In the genomic region with DNA sequence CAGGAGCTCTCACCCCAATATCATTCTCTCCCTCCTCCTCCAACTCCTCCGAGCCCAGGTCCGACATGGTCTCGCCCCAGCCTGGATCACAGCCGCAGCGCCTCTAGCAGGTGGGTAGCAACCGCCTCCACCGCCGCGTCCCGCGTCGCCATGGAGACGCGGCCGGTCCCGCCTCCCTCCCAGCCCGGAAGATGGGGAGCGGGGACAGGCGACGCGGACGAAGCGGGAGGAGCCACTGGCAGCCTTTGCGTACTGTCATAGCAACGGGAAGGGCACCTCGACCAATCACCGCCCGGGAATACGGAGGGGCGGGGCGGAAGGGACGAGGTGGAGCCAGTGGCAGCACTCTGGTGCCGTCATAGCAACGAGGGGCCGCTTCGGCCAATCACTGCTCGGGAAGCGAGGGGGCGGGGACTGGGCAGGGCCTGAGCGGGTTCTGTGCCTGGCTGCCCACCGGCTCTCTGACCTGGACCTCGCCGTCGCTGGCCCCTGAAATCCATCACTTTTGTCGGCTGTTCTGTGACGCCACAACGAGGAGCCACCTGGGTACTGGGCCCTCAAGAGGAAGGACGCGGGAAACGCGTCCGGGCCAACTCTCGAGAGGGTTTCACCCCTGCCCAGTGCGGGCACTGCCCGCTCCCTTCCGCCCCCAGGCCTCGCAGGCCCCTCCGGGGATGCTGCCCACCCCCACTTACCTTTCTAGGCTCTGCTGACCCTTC, we compare ENCODE assay signal across 8 cellular contexts. TPM values are rescaled to one million over a fixed set of nuclear protein-coding genes. Genes with fewer than 3 reads are reported as not detected.
DNase-seq lines count a peak whose midpoint lies in the region; ATAC-seq and TF ChIP-seq lines count a peak whose summit lies in the region.

A gene (minus strand): TSS at position 105 of the 719 bp plus-strand sequence. CDS start 38 bp downstream, at position 67.

- TF ChIP-seq CTCF in Loucy (conservative IDR thresholded peaks at IDR 0.05; ENCODE audit: low read length) (no peak), RWPE2 (IDR thresholded peaks at IDR 0.05; ENCODE audit: poor library complexity, severe bottlenecking) (no peak), fibroblast of pulmonary artery (IDR thresholded peaks at IDR 0.05; ENCODE audit: low read length, missing control alignments) (no peak), natural killer cell (IDR thresholded peaks at IDR 0.05) (no peak)

- peaks cover 13 to 15% of the 10 kb centered on the region in 2 donors for H3K4me1 Mint-ChIP-seq in natural killer cell

- H3K9me2 ChIP-seq in Loucy (replicated peaks; ENCODE audit: low read depth, low read length), result no peaks in the 10 kb centered on the region

- H3K27me3 ChIP-seq in H7 (ENCODE audit: control insufficient read depth, insufficient read depth, low read length) (peaks cover 10% of the 10 kb centered on the region; the same call in 1 of the 2 replicates), Loucy (ENCODE audit: insufficient read depth, low read length, poor library complexity, severe bottlenecking) (no peaks in the 10 kb centered on the region), RWPE2 (ENCODE audit: insufficient read depth, poor library complexity, severe bottlenecking) (no peaks in the 10 kb centered on the region)

- intact Hi-C loops in natural killer cell (cut with micrococcal nuclease), result loop anchor here (2.0 kb wide), 1 partner anchor 31 kb away; no protein-coding TSS in a partner anchor

- 0 out of 2 replicates have a peak, but pooled peaks cover 6% of the 10 kb centered on the region for H3F3A ChIP-seq in Loucy (ENCODE audit: low read depth)

- H3K4me1 ChIP-seq in Loucy (ENCODE audit: insufficient read depth, low read length, poor library complexity, severe bottlenecking) (peaks cover 35% of the 10 kb centered on the region), RWPE2 (ENCODE audit: insufficient read depth, poor library complexity, severe bottlenecking) (peaks cover 6% of the 10 kb centered on the region)

- peak within 1 kb of the TSS; percentile 79 for H3K9ac ChIP-seq in Loucy (ENCODE audit: low read depth, low read length, poor library complexity, severe bottlenecking)

- H3K9me3 ChIP-seq in Loucy (ENCODE audit: insufficient read depth, low read depth, low read length) (no peaks in the 10 kb centered on the region), RWPE2 (ENCODE audit: severe bottlenecking) (no peaks in the 10 kb centered on the region)

- no peaks in the 10 kb centered on the region for H3K36me3 Mint-ChIP-seq in natural killer cell

- H3K4me3 ChIP-seq in H7 (ENCODE audit: insufficient read depth, low read depth, low read length), result peak within 1 kb of the TSS; percentile 76
- H3K4me3 ChIP-seq in Loucy (ENCODE audit: low read length, poor library complexity, severe bottlenecking), result peak within 1 kb of the TSS; percentile 79
- H3K4me3 ChIP-seq in RWPE2 (ENCODE audit: severe bottlenecking), result peak within 1 kb of the TSS; percentile 48
- peak within 1 kb of the TSS; percentile 72 for H3K4me3 ChIP-seq in fibroblast of pulmonary artery (replicated peaks; ENCODE audit: low read depth, low read length)

- H4K20me1 ChIP-seq in Loucy (ENCODE audit: insufficient read depth, low read length, poor library complexity, severe bottlenecking), result no peaks in the 10 kb centered on the region

- no peak within 1 kb of the TSS for H3K27ac ChIP-seq in RWPE2 (ENCODE audit: poor library complexity, severe bottlenecking)

- H2AFZ ChIP-seq in Loucy (ENCODE audit: low read length), result peak within 1 kb of the TSS; percentile 71; the same call in 1 of the 2 replicates

- peak within 1 kb of the TSS; percentile 94 for H3K4me3 Mint-ChIP-seq in natural killer cell

- H3K79me2 ChIP-seq in Loucy (ENCODE audit: insufficient read depth, low read length), result no peaks in the 10 kb centered on the region; the same call in 1 of the 2 replicates

- DNase-seq in ELR (ENCODE audit: low read depth) (peak; percentile 95), H7 (peak; percentile 98), RWPE2 (ENCODE audit: low spot score) (peak; percentile 98), fibroblast of pulmonary artery (ENCODE audit: low read depth) (peak; percentile 98), natural killer cell (peak; percentile 98)
- DNase-seq in activated effector memory CD4-positive, alpha-beta T cell treated with Interleukin-2 at 50 U/mL for 16 hours, result peak; percentile 99
- peak; percentile 97 to 99 (median 98) for DNase-seq in stimulated activated naive CD4-positive, alpha-beta T cell (lab: John Stamatoyannopoulos, UW)

- peak within 1 kb of the TSS; percentile 90 for H3K27ac Mint-ChIP-seq in natural killer cell

- H3K4me2 ChIP-seq in Loucy (ENCODE audit: low read depth, low read length, poor library complexity, severe bottlenecking), result peak within 1 kb of the TSS; percentile 80

- H3K27me3 Mint-ChIP-seq in natural killer cell (ENCODE audit: low read depth in 2 of 2), result peaks cover 5 to 9% of the 10 kb centered on the region in 2 donors

- ATAC-seq in RWPE2 (ENCODE audit: low read depth) (peak; percentile 96), natural killer cell (peak; percentile 95 to 99 (median 96))

- H3K36me3 ChIP-seq in H7 (replicated peaks; ENCODE audit: control insufficient read depth, insufficient read depth, low read length), result no peaks in the 10 kb centered on the region
- no peaks in the 10 kb centered on the region for H3K36me3 ChIP-seq in Loucy (ENCODE audit: insufficient read depth, low read length)
- no peaks in the 10 kb centered on the region for H3K36me3 ChIP-seq in RWPE2 (ENCODE audit: low read depth)

- no peaks in the 10 kb centered on the region for H3K9me3 Mint-ChIP-seq in natural killer cell

RNA-seq across cellular contexts. Expression of the gene that starts here (rescaled TPM):
- total RNA-seq in H7 (2014; rRNA removed; shearing (Covaris generic)), result 0.15 TPM in 1 of 2 replicates, not detected in the other
- under 1 TPM in 1 of 3 donors, not detected in 2; 0.16 TPM for total RNA-seq in natural killer cell

Comparison
In these comparisons a context has a peak if more than half of its experiments do, and no peak if none do; other contexts are left out.
1. Peak in DNase-seq and H3K4me3 ChIP-seq in H7; RNA of the gene not detected or under 1 TPM.
2. Peak in DNase-seq and ATAC-seq in natural killer cell; RNA of the gene not detected or under 1 TPM.